19 cellular contexts compared by ENCODE assay signal in the genomic region with DNA sequence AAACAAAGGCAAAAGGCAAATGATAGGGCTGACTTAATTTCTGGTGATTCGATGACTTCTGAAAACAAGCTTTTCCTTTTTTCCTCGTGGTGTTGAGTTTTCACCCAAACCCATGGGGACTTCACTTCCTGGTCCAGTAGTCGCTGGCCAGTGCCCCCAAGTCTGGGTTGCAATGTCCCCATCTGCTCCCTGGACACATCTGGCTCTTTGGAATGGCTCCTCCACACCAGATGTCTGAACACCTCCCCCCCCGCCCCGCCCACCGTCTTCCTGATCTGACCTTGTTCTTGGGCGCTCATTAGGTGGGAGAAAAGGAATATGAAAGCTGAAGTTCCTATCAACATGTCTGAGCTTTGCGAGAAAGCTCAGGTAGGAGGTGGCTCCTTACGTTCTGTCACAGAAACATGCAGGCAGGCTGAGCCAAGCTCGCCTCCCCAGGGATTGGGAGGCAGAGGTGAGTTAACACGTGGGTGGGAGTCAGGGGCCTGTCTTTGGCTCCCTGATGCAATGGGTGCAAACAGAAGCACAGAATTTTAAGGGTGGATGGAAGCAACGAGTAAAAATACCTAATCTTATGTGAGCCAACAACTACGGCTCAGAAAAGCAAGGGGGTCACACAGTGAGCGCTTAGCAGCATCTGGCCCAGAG.
DNase-seq lines count a peak whose midpoint lies in the region; ATAC-seq, FAIRE-seq and TF ChIP-seq lines count a peak whose summit lies in the region.
"Had no signal": no experiment of that assay in that cellular context is flagged by ENCODE, and none has a peak within 500 bp of the region (broad histone marks: within the 10 kb centered on the region; RNA-seq: fewer than 3 reads in every experiment).

No MANE protein-coding gene starts in this region.

- H3K27me3 Mint-ChIP-seq in nephron (ENCODE audit: low read depth) (no peaks in the 10 kb centered on the region), type B pancreatic cell (no peaks in the 10 kb centered on the region)
- H3K27me3 Mint-ChIP-seq: activated naive CD4-positive, alpha-beta T cell treated with anti-CD3 and anti-CD28 coated beads, Interleukin-2, amount 50 U/mL, for 24 hours; CD4-positive, CD25-positive, alpha-beta regulatory T cell; central memory CD8-positive, alpha-beta T cell; natural killer cell treated with Interleukin-12 subunit alpha and Interleukin-12 subunit beta and Interleukin-15 and Interleukin-18, amount 100 ng/mL, for 72 hours had no signal

- H4K5ac ChIP-seq in H1 (ENCODE audit: insufficient read length, low read depth, low read length): no peak overlapping the region

- H3K27ac Mint-ChIP-seq in nephron (peak overlapping the region; percentile 95 to 99 (median 96)), type B pancreatic cell (peak overlapping the region; percentile 58)
- H3K27ac Mint-ChIP-seq: activated naive CD4-positive, alpha-beta T cell treated with anti-CD3 and anti-CD28 coated beads, Interleukin-2, amount 50 U/mL, for 24 hours; natural killer cell treated with Interleukin-12 subunit alpha and Interleukin-12 subunit beta and Interleukin-15 and Interleukin-18, amount 100 ng/mL, for 72 hours; stimulated activated effector memory CD8-positive, alpha-beta T cell treated with anti-CD3 and anti-CD28 coated beads, Interleukin-12 subunit alpha, Interleukin-12 subunit beta, amount 100 ng/mL, for 72 hours had no signal

- no peaks in the 10 kb centered on the region for H3K27me3 ChIP-seq in heart left ventricle
- H3K27me3 ChIP-seq in H1 (replicated peaks in 1 of 4; ENCODE audit: control insufficient read depth in 3 of 4, extremely low read depth in 1 of 4, insufficient read depth in 3 of 4, low read length in 3 of 4): no peaks in the 10 kb centered on the region; a peak in 1 of 7 replicates
- H3K27me3 ChIP-seq in HAP-1 (ENCODE audit: low read depth): no peaks in the 10 kb centered on the region
- H3K27me3 ChIP-seq: left lung had no signal

- no peak overlapping the region for H3K9ac ChIP-seq in H1 (replicated peaks in 1 of 4; ENCODE audit: extremely low read depth in 1 of 4, low read depth in 3 of 4, low read length in 3 of 4)

- H3K23ac ChIP-seq in H1 (ENCODE audit: insufficient read length): no peak overlapping the region

- H2BK5ac ChIP-seq in H1 (ENCODE audit: low read depth, low read length): 0 out of 2 replicates have a peak overlapping the region, but pooled peaks have one; percentile 24

- peaks cover 30% of the 10 kb centered on the region for H3K36me3 Mint-ChIP-seq in nephron (ENCODE audit: low read depth)
- peaks cover 10% of the 10 kb centered on the region for H3K36me3 Mint-ChIP-seq in type B pancreatic cell
- H3K36me3 Mint-ChIP-seq: activated naive CD4-positive, alpha-beta T cell treated with anti-CD3 and anti-CD28 coated beads, Interleukin-2, amount 50 U/mL, for 24 hours; natural killer cell treated with Interleukin-12 subunit alpha and Interleukin-12 subunit beta and Interleukin-15 and Interleukin-18, amount 100 ng/mL, for 72 hours; stimulated activated effector memory CD8-positive, alpha-beta T cell treated with anti-CD3 and anti-CD28 coated beads, Interleukin-12 subunit alpha, Interleukin-12 subunit beta, amount 100 ng/mL, for 72 hours had no signal

- H3K4me3 ChIP-seq in heart left ventricle (peak overlapping the region in 1 of 12 donors; percentile 12), H1 (ENCODE audit: extremely low read depth in 1 of 4, insufficient read depth in 2 of 4, low read depth in 3 of 4, low read length in 4 of 4) (no peak overlapping the region), HAP-1 (no peak overlapping the region)
- H3K4me3 ChIP-seq: left lung had no signal

- H3K9me3 Mint-ChIP-seq in nephron: no peaks in the 10 kb centered on the region
- H3K9me3 Mint-ChIP-seq in type B pancreatic cell: no peaks in the 10 kb centered on the region
- H3K9me3 Mint-ChIP-seq: activated naive CD4-positive, alpha-beta T cell treated with anti-CD3 and anti-CD28 coated beads, Interleukin-2, amount 50 U/mL, for 24 hours; CD4-positive, CD25-positive, alpha-beta regulatory T cell; central memory CD8-positive, alpha-beta T cell; natural killer cell treated with Interleukin-12 subunit alpha and Interleukin-12 subunit beta and Interleukin-15 and Interleukin-18, amount 100 ng/mL, for 72 hours; stimulated activated effector memory CD8-positive, alpha-beta T cell treated with anti-CD3 and anti-CD28 coated beads, Interleukin-12 subunit alpha, Interleukin-12 subunit beta, amount 100 ng/mL, for 72 hours had no signal

- H2BK15ac ChIP-seq in H1 (ENCODE audit: low read length): no peak overlapping the region

- H3K56ac ChIP-seq in H1 (replicated peaks; ENCODE audit: insufficient read length, low read depth, low read length): no peak overlapping the region

- no peaks in the 10 kb centered on the region for H3K9me3 ChIP-seq in heart left ventricle
- no peaks in the 10 kb centered on the region for H3K9me3 ChIP-seq in H1 (ENCODE audit: insufficient read depth in 2 of 2, low read depth in 1 of 2, low read length in 1 of 2)
- no peaks in the 10 kb centered on the region for H3K9me3 ChIP-seq in HAP-1
- H3K9me3 ChIP-seq: left lung had no signal

- no peak for FAIRE-seq in H1 (lab: Jason Lieb, UNC)

- no peak overlapping the region for H3K4ac ChIP-seq in H1 (replicated peaks; ENCODE audit: insufficient read length, low read depth, low read length)

- H3K23me2 ChIP-seq in H1 (ENCODE audit: low read depth, low read length): peaks cover 2% of the 10 kb centered on the region; the same call in 1 of the 2 replicates

- peak in 1 of 4 donors; percentile 9 for ATAC-seq in heart left ventricle
- ATAC-seq: left lung; natural killer cell treated with Interleukin-12 subunit alpha and Interleukin-12 subunit beta and Interleukin-15 and Interleukin-18, amount 100 ng/mL, for 72 hours; stimulated activated effector memory CD8-positive, alpha-beta T cell treated with anti-CD3 and anti-CD28 coated beads, Interleukin-12 subunit alpha, Interleukin-12 subunit beta, amount 100 ng/mL, for 72 hours had no signal

- no peaks in the 10 kb centered on the region for H3K79me1 ChIP-seq in H1 (ENCODE audit: low read depth, low read length)

- H3K4me1 Mint-ChIP-seq in nephron (peaks cover 58% of the 10 kb centered on the region), type B pancreatic cell (ENCODE audit: unreplicated experiment) (peaks cover 12% of the 10 kb centered on the region)
- H3K4me1 Mint-ChIP-seq: activated naive CD4-positive, alpha-beta T cell treated with anti-CD3 and anti-CD28 coated beads, Interleukin-2, amount 50 U/mL, for 24 hours; central memory CD8-positive, alpha-beta T cell had no signal

- no peak overlapping the region for H2BK120ac ChIP-seq in H1 (replicated peaks; ENCODE audit: low read depth, low read length)

- TF ChIP-seq RAD21 in H1 (IDR thresholded peaks at IDR 0.05 in 1 of 2, conservative IDR thresholded peaks at IDR 0.05 in 1 of 2; ENCODE audit: low read depth in 2 of 2, low read length in 2 of 2): no peak

- H4K91ac ChIP-seq in H1 (replicated peaks; ENCODE audit: insufficient read length, low read length): no peak overlapping the region

- TF ChIP-seq CTCF in heart left ventricle (IDR thresholded peaks at IDR 0.05): no peak
- no peak for TF ChIP-seq CTCF in H1 (IDR thresholded peaks at IDR 0.05; ENCODE audit: control extremely low read depth in 1 of 3, insufficient read depth in 1 of 3, low read depth in 1 of 3, low read length in 3 of 3)
- TF ChIP-seq CTCF in nephron (IDR thresholded peaks at IDR 0.05; ENCODE audit: unreplicated experiment in 3 of 3): no peak
- TF ChIP-seq CTCF in type B pancreatic cell (conservative IDR thresholded peaks at IDR 0.05): no peak

- peaks cover 0 to 44% (median 26%) of the 10 kb centered on the region in 9 donors for H3K36me3 ChIP-seq in heart left ventricle
- no peaks in the 10 kb centered on the region; a peak in 1 of 8 replicates for H3K36me3 ChIP-seq in H1 (ENCODE audit: control insufficient read depth in 2 of 4, insufficient read depth in 4 of 4, low read length in 3 of 4)
- no peaks in the 10 kb centered on the region for H3K36me3 ChIP-seq in HAP-1 (replicated peaks)

- no peak overlapping the region for H2BK12ac ChIP-seq in H1 (ENCODE audit: low read depth, low read length)

- DNase-seq in heart left ventricle (peak in 3 of 5 donors; percentile 40 to 54 (median 49)), cardiac septum (ENCODE audit: low spot score) (no peak), H1 (ENCODE audit: low read depth in 1 of 2, low spot score in 2 of 2) (no peak), type B pancreatic cell (ENCODE audit: extremely low spot score, unreplicated experiment) (no peak), T-helper 1 cell (no peak), NCI-H526 treated with DMSO at 0.1 percent for 48 hours (lab: John Stamatoyannopoulos, UW) (no peak), HAP-1 (ENCODE audit: low spot score in 2 of 2) (no peak)
- DNase-seq: 8988T; activated CD4-positive, CD25-positive, alpha-beta regulatory T cell treated with anti-CD3 and anti-CD28 coated beads, Interleukin-2, amount 50 U/mL, for 72 hours; activated CD8-positive, alpha-beta memory T cell treated with anti-CD3 and anti-CD28 coated beads, Interleukin-2, amount 50 U/mL, for 4 hours; CD4-positive, CD25-positive, alpha-beta regulatory T cell; NCI-H2171 had no signal

- no peaks in the 10 kb centered on the region for H4K20me1 ChIP-seq in H1 (replicated peaks in 1 of 2; ENCODE audit: control insufficient read depth in 1 of 2, insufficient read depth in 2 of 2, low read length in 2 of 2)

- H3K4me3 Mint-ChIP-seq in nephron (peak overlapping the region; percentile 45 to 75 (median 53)), type B pancreatic cell (no peak overlapping the region)
- H3K4me3 Mint-ChIP-seq: activated naive CD4-positive, alpha-beta T cell treated with anti-CD3 and anti-CD28 coated beads, Interleukin-2, amount 50 U/mL, for 24 hours; central memory CD8-positive, alpha-beta T cell; natural killer cell treated with Interleukin-12 subunit alpha and Interleukin-12 subunit beta and Interleukin-15 and Interleukin-18, amount 100 ng/mL, for 72 hours; stimulated activated effector memory CD8-positive, alpha-beta T cell treated with anti-CD3 and anti-CD28 coated beads, Interleukin-12 subunit alpha, Interleukin-12 subunit beta, amount 100 ng/mL, for 72 hours had no signal

- H3K79me2 ChIP-seq in H1 (ENCODE audit: control insufficient read depth in 1 of 2, insufficient read depth in 2 of 2, low read length in 2 of 2): no peaks in the 10 kb centered on the region

- peak overlapping the region in 11 of 12 donors; percentile 27 to 80 (median 52) for H3K27ac ChIP-seq in heart left ventricle
- no peak overlapping the region for H3K27ac ChIP-seq in H1 (ENCODE audit: low read depth, low read length)
- H3K27ac ChIP-seq: epithelial cell of prostate, left lung had no signal

- H2BK20ac ChIP-seq in H1 (ENCODE audit: low read length): no peak overlapping the region

- H4K8ac ChIP-seq in H1 (ENCODE audit: extremely low read depth, insufficient read depth, low read length): no peak overlapping the region

- H3K14ac ChIP-seq in H1 (ENCODE audit: insufficient read length): no peak overlapping the region

- POLR2A ChIA-PET in H1 (lab: Charles Lee; ENCODE audit: partially characterized antibody): interaction anchor here (0.6 to 2.6 kb wide), 4 partner anchors 9 to 688 kb away, joined by 3 to 8 read pairs (median 4); no protein-coding TSS in a partner anchor

- no peak overlapping the region for H2AK5ac ChIP-seq in H1 (ENCODE audit: low read depth, low read length)

- 51 to 64% (median 55%) methylated on average over 10 to 14 of the region's 14 CpGs for WGBS in heart left ventricle, 4 donors
- WGBS in H1 (ENCODE audit: extremely low coverage in 1 of 2, insufficient coverage in 1 of 2, insufficient read length in 1 of 2, insufficient replicate concordance in 2 of 2, low coverage in 1 of 2, low lambda C conversion rate in 2 of 2, missing lambda C conversion rate in 1 of 2), 2 experiments: 89% methylated on average over 14 of the region's 14 CpGs; no CpG with 5 or more reads in 1 of the 2 experiments

- TF ChIP-seq POLR2A in heart left ventricle (IDR thresholded peaks at IDR 0.05) (no peak), H1 (IDR thresholded peaks at IDR 0.05; ENCODE audit: control extremely low read depth in 1 of 2, low read depth in 2 of 2, low read length in 2 of 2) (no peak)

- no peak overlapping the region for H3K4me2 ChIP-seq in H1 (ENCODE audit: insufficient read depth in 1 of 2, low read depth in 2 of 2, low read length in 2 of 2)

- peaks cover 8 to 89% (median 54%) of the 10 kb centered on the region in 12 donors for H3K4me1 ChIP-seq in heart left ventricle
- H3K4me1 ChIP-seq in H1 (replicated peaks in 1 of 4; ENCODE audit: control insufficient read depth in 3 of 4, insufficient read depth in 4 of 4, low read length in 3 of 4): no peaks in the 10 kb centered on the region; a peak in 1 of 7 replicates
- H3K4me1 ChIP-seq in HAP-1: no peaks in the 10 kb centered on the region

- in situ Hi-C loops in HAP-1 (cut with MboI; ENCODE audit: low sequenced_read_pairs): no loop called here

- TF ChIP-seq EP300 in H1 (IDR thresholded peaks at IDR 0.05; ENCODE audit: borderline replicate concordance in 1 of 2, low read depth in 2 of 2, low read length in 2 of 2): no peak

- no peak overlapping the region for H2AFZ ChIP-seq in H1 (ENCODE audit: low read length)

- CTCF ChIA-PET in H1 (lab: Charles Lee; ENCODE audit: partially characterized antibody): interaction anchor here (0.7 to 10.9 kb wide), 12 partner anchors 9 to 96 kb away, joined by 3 to 91 read pairs (median 6); no protein-coding TSS in a partner anchor

- H3K18ac ChIP-seq in H1 (ENCODE audit: extremely low read depth, low read length): no peak overlapping the region

- intact Hi-C loops in heart left ventricle (cut with DNase I): loop anchor here in 7 of 10 donors (2.0 to 10.0 kb wide), 6 partner anchors 43 to 240 kb away; partner anchors contain the start of gene SH3PXD2A (in 1 of the 7)
- intact Hi-C loops in cardiac septum (cut with DNase I): loop anchor here (5.0 kb wide), 1 partner anchor 53 kb away; no protein-coding TSS in a partner anchor

Comparison
In these comparisons a context has a peak if more than half of its experiments do, and no peak if none do; other contexts are left out.
1. DNase-seq: peak in heart left ventricle (3 of 5); none in cardiac septum (single experiment), H1 (0 of 2), type B pancreatic cell (single experiment), T-helper 1 cell (0 of 5), NCI-H526 treated with DMSO at 0.1 percent for 48 hours (single experiment) and HAP-1 (0 of 2).